In genomic region chr21:45920824-45921600, GRCh38 we compare ENCODE assay signal across 21 cellular contexts.
DNase-seq lines count a peak whose midpoint lies in the region; ATAC-seq and TF ChIP-seq lines count a peak whose summit lies in the region.
"Had no signal": no experiment of that assay in that cellular context is flagged by ENCODE, and none has a peak within 500 bp of the region (broad histone marks: within the 10 kb centered on the region; RNA-seq: fewer than 3 reads in every experiment).

No MANE protein-coding gene starts in this region.

- no peak overlapping the region for H3K4me3 ChIP-seq in adipocyte (ENCODE audit: low read length)
- no peak overlapping the region for H3K4me3 ChIP-seq in fibroblast of the aortic adventitia (ENCODE audit: low read depth, low read length)
- no peak overlapping the region for H3K4me3 ChIP-seq in BE2C (ENCODE audit: low read depth, low read length)
- H3K4me3 ChIP-seq in sigmoid colon, result no peak overlapping the region
- H3K4me3 ChIP-seq: A549, HAP-1, SK-N-MC had no signal

- no peaks in the 10 kb centered on the region for H3K9me3 ChIP-seq in adipocyte (ENCODE audit: control insufficient read depth, low read length)
- no peaks in the 10 kb centered on the region for H3K9me3 ChIP-seq in BE2C
- no peaks in the 10 kb centered on the region for H3K9me3 ChIP-seq in sigmoid colon
- H3K9me3 ChIP-seq: A549, HAP-1 had no signal

- POLR2A ChIA-PET in naive thymus-derived CD8-positive, alpha-beta T cell (lab: Charles Lee), result interaction anchor here (0.6 to 0.7 kb wide), 2 partner anchors 34 to 509 kb away, joined by 3 to 4 read pairs; no protein-coding TSS in a partner anchor

- H3K4me1 ChIP-seq in adipocyte (ENCODE audit: control insufficient read depth, insufficient read depth, low read length) (peaks cover 20% of the 10 kb centered on the region), BE2C (no peaks in the 10 kb centered on the region), sigmoid colon (peaks cover 0 to 7% (median 0%) of the 10 kb centered on the region in 4 donors)
- H3K4me1 ChIP-seq: A549, HAP-1 had no signal

- H3K9ac ChIP-seq in adipocyte (ENCODE audit: low read length), result no peak overlapping the region

- no peaks in the 10 kb centered on the region for H3K9me3 Mint-ChIP-seq in naive thymus-derived CD8-positive, alpha-beta T cell

- peaks cover 11 to 32% (median 15%) of the 10 kb centered on the region in 4 donors for H3K4me1 Mint-ChIP-seq in naive thymus-derived CD8-positive, alpha-beta T cell

- no peak for TF ChIP-seq POLR2A in sigmoid colon (IDR thresholded peaks at IDR 0.05)

- no peaks in the 10 kb centered on the region for H3K36me3 Mint-ChIP-seq in naive thymus-derived CD8-positive, alpha-beta T cell

- peak; percentile 23 for DNase-seq in EL
- DNase-seq in adipocyte (ENCODE audit: low read depth), result peak; percentile 68
- peak; percentile 1 for DNase-seq in fibroblast of the aortic adventitia (ENCODE audit: low read depth)
- no peak for DNase-seq in naive thymus-derived CD8-positive, alpha-beta T cell
- DNase-seq in BE2C, result no peak
- no peak for DNase-seq in sigmoid colon
- DNase-seq: GOT3, Karpas-422, MV-4-11, NCI-H1105, NCI-H1436 treated with DMSO at 0.1 percent for 48 hours, NCI-H2029, NCI-H446, NCI-H524 treated with DMSO at 0.1 percent for 48 hours, NCI-H774, SIG-M5 had no signal

- no peak for ATAC-seq in naive thymus-derived CD8-positive, alpha-beta T cell
- ATAC-seq in GM19463 (IDR thresholded peaks at IDR 0.05; ENCODE audit: unreplicated experiment), result no peak
- ATAC-seq: A549 had no signal

- peaks cover 0 to 4% (median 0%) of the 10 kb centered on the region in 5 donors for H3K27me3 Mint-ChIP-seq in naive thymus-derived CD8-positive, alpha-beta T cell

- H3K27ac ChIP-seq in sigmoid colon, result no peak overlapping the region
- H3K27ac ChIP-seq: A549, HL-60, SK-N-MC had no signal

- TF ChIP-seq CTCF in fibroblast of the aortic adventitia (IDR thresholded peaks at IDR 0.05; ENCODE audit: insufficient read depth, low read length), result no peak
- TF ChIP-seq CTCF in BE2C (IDR thresholded peaks at IDR 0.05; ENCODE audit: low read depth, low read length), result no peak
- TF ChIP-seq CTCF in sigmoid colon (IDR thresholded peaks at IDR 0.05), result no peak

- H3K27me3 ChIP-seq in adipocyte (replicated peaks; ENCODE audit: control insufficient read depth, insufficient read depth, low read length) (no peaks in the 10 kb centered on the region), BE2C (no peaks in the 10 kb centered on the region), sigmoid colon (no peaks in the 10 kb centered on the region)

- intact Hi-C loops in sigmoid colon (cut with DNase I), result loop anchor here (5.0 kb wide), 2 partner anchors 84 to 364 kb away; no protein-coding TSS in a partner anchor

- no peak for TF ChIP-seq EP300 in sigmoid colon (IDR thresholded peaks at IDR 0.05)

- H3K36me3 ChIP-seq in adipocyte (ENCODE audit: control insufficient read depth, insufficient read depth, low read length, severe bottlenecking) (no peaks in the 10 kb centered on the region), BE2C (0 out of 2 replicates have a peak, but pooled peaks cover 5% of the 10 kb centered on the region), sigmoid colon (no peaks in the 10 kb centered on the region)
- H3K36me3 ChIP-seq: HAP-1 had no signal

- no peak overlapping the region for H3K27ac Mint-ChIP-seq in naive thymus-derived CD8-positive, alpha-beta T cell

- WGBS in sigmoid colon, 2 donors, result 94 to 95% methylated on average over 8 of the region's 8 CpGs

- no peak overlapping the region for H3K4me3 Mint-ChIP-seq in naive thymus-derived CD8-positive, alpha-beta T cell

Comparison
In these comparisons a context has a peak if more than half of its experiments do, and no peak if none do; other contexts are left out.
1. DNase-seq: peak in EL (single experiment), adipocyte (single experiment) and fibroblast of the aortic adventitia (single experiment); none in naive thymus-derived CD8-positive, alpha-beta T cell (0 of 10), BE2C (single experiment) and sigmoid colon (single experiment).